8 cellular contexts compared by ENCODE assay signal in genomic region chr1:218459878-218460277, GRCh38.
DNase-seq lines count a peak whose midpoint lies in the region; ATAC-seq and TF ChIP-seq lines count a peak whose summit lies in the region.

No MANE protein-coding gene starts in this region.

- H2AK9ac ChIP-seq in IMR-90 (replicated peaks; ENCODE audit: low read depth, low read length, poor library complexity) = peak overlapping the region; percentile 70

- H2BK20ac ChIP-seq in IMR-90 (ENCODE audit: low read depth, low read length) = peak overlapping the region; percentile 90

- TF ChIP-seq RAD21 in IMR-90 (IDR thresholded peaks at IDR 0.05; ENCODE audit: low read length) = no peak
- no peak for TF ChIP-seq RAD21 in liver (IDR thresholded peaks at IDR 0.05)

- no TSS peak for BruUV-seq in IMR-90 (replicated peaks; lab: Mats Ljungman, UMichigan)
- BruUV-seq in mammary epithelial cell (replicated peaks; lab: Mats Ljungman, UMichigan) = no TSS peak

- intact Hi-C loops in IMR-90 (cut with micrococcal nuclease) = loop anchor here (5.0 kb wide), 1 partner anchor 88 kb away; no protein-coding TSS in a partner anchor
- intact Hi-C loops in mammary epithelial cell (cut with micrococcal nuclease) = no loop called here

- peak overlapping the region; percentile 74 for H3K27ac ChIP-seq in IMR-90 (ENCODE audit: insufficient read depth, low read length)
- H3K27ac ChIP-seq in mammary epithelial cell (ENCODE audit: insufficient read depth, low read depth, low read length) = peak overlapping the region; percentile 67
- H3K27ac ChIP-seq in liver (ENCODE audit: low read depth in 1 of 2, low read length in 2 of 2) = no peak overlapping the region

- H2BK120ac ChIP-seq in IMR-90 (ENCODE audit: low read depth, low read length) = peak overlapping the region; percentile 95

- H3K79me1 ChIP-seq in IMR-90 (ENCODE audit: low read depth in 1 of 2, low read length in 2 of 2) = no peaks in the 10 kb centered on the region

- H3K4me2 ChIP-seq in IMR-90 (ENCODE audit: low read depth, low read length) (peak overlapping the region; percentile 64), mammary epithelial cell (ENCODE audit: insufficient read depth, low read depth, low read length) (peak overlapping the region; percentile 51)

- in situ Hi-C loops in IMR-90 (cut with MboI; ENCODE audit: low sequenced_read_pairs) (no loop called here), mammary epithelial cell (cut with MboI; ENCODE audit: low sequenced_read_pairs in 2 of 2) (no loop called here), KBM-7 (cut with MboI; ENCODE audit: low pct_unique_long_range_greater_than_20kb, low sequenced_read_pairs) (no loop called here)

- dilution Hi-C loops in IMR-90 (cut with HindIII; ENCODE audit: low sequenced_read_pairs, unreplicated experiment) = no loop called here
- dilution Hi-C loops in mammary epithelial cell (cut with HindIII; ENCODE audit: low sequenced_read_pairs) = no loop called here

- no CpG with 5 or more reads among the region's 4 CpGs for WGBS in IMR-90 (ENCODE audit: extremely low coverage in 2 of 2, insufficient read length in 1 of 2), 2 experiments
- WGBS in mammary epithelial cell (ENCODE audit: low coverage, missing lambda C conversion rate) = 0% methylated on average over 4 of the region's 4 CpGs
- 41% methylated on average over 4 of the region's 4 CpGs for WGBS in liver

- no peaks in the 10 kb centered on the region for H3K79me2 ChIP-seq in mammary epithelial cell (ENCODE audit: insufficient read depth, low read length)

- peak overlapping the region; percentile 52; the same call in 1 of the 2 replicates for H3K23ac ChIP-seq in IMR-90 (ENCODE audit: low read depth, low read length)

- DNase-seq in GM04503 (ENCODE audit: low read depth) (peak; percentile 69), IMR-90 (peak; percentile 84), mammary epithelial cell (peak; percentile 84), KBM-7 (no peak), NCI-H748 (lab: John Stamatoyannopoulos, UW; ENCODE audit: unreplicated experiment) (no peak), NCI-H1436 (lab: John Stamatoyannopoulos, UW) (no peak)

- no peaks in the 10 kb centered on the region for H3K27me3 ChIP-seq in IMR-90 (ENCODE audit: control insufficient read depth, insufficient read depth, low read length)
- H3K27me3 ChIP-seq in mammary epithelial cell (ENCODE audit: insufficient read depth, low read length) = no peaks in the 10 kb centered on the region
- no peaks in the 10 kb centered on the region for H3K27me3 ChIP-seq in liver (ENCODE audit: control insufficient read depth in 4 of 4, insufficient read depth in 4 of 4, low read length in 3 of 4)

- CTCF ChIA-PET in IMR-90 (lab: Yijun Ruan, JAX) (interaction anchor here (0.8 kb wide), 1 partner anchor 14 kb away, joined by 3 read pairs; no protein-coding TSS in a partner anchor), mammary epithelial cell (lab: Charles Lee; ENCODE audit: low non-redundant PET) (no interaction called here)

- peak overlapping the region; percentile 73 for H4K91ac ChIP-seq in IMR-90 (ENCODE audit: insufficient read depth, low read depth, low read length)

- H3K9me1 ChIP-seq in IMR-90 (ENCODE audit: insufficient read depth, low read length) = peaks cover 14% of the 10 kb centered on the region; the same call in 1 of the 2 replicates

- H3K9me3 ChIP-seq in IMR-90 (ENCODE audit: control insufficient read depth, insufficient read depth, low read length) (no peaks in the 10 kb centered on the region), mammary epithelial cell (replicated peaks; ENCODE audit: insufficient read depth, low read length) (no peaks in the 10 kb centered on the region), liver (ENCODE audit: control insufficient read depth in 4 of 4, low read length in 3 of 4) (no peaks in the 10 kb centered on the region)

- peak overlapping the region; percentile 88 for H2AFZ ChIP-seq in IMR-90 (replicated peaks; ENCODE audit: low read length, poor library complexity)
- H2AFZ ChIP-seq in mammary epithelial cell (ENCODE audit: low read depth, low read length) = peak overlapping the region; percentile 78

- H3K18ac ChIP-seq in IMR-90 (ENCODE audit: low read depth, low read length) = peak overlapping the region; percentile 55

- peak overlapping the region; percentile 86; the same call in 1 of the 2 replicates for H3K14ac ChIP-seq in IMR-90 (replicated peaks; ENCODE audit: low read depth, low read length)

- H3K4me3 ChIP-seq in IMR-90 (ENCODE audit: insufficient read depth, low read depth, low read length) (no peak overlapping the region), mammary epithelial cell (replicated peaks in 1 of 3; ENCODE audit: insufficient read depth in 1 of 3, low read depth in 2 of 3, low read length in 3 of 3) (no peak overlapping the region), liver (ENCODE audit: low read depth in 1 of 3, low read length in 3 of 3) (no peak overlapping the region)

- H3K4me1 ChIP-seq in IMR-90 (ENCODE audit: control insufficient read depth, insufficient read depth, low read length) = peaks cover 20% of the 10 kb centered on the region
- H3K4me1 ChIP-seq in mammary epithelial cell (ENCODE audit: insufficient read depth, low read length) = peaks cover 25% of the 10 kb centered on the region
- no peaks in the 10 kb centered on the region for H3K4me1 ChIP-seq in liver (ENCODE audit: control insufficient read depth in 4 of 4, insufficient read depth in 4 of 4, low read length in 3 of 4)

- H4K8ac ChIP-seq in IMR-90 (ENCODE audit: low read depth in 2 of 2, low read length in 2 of 2) = peak overlapping the region; percentile 4 to 86; a peak in 2 of 4 replicates

- TF ChIP-seq CTCF in IMR-90 (conservative IDR thresholded peaks at IDR 0.05; ENCODE audit: low read depth, low read length) (no peak), mammary epithelial cell (conservative IDR thresholded peaks at IDR 0.05 in 1 of 2, IDR thresholded peaks at IDR 0.05 in 1 of 2; ENCODE audit: extremely low read depth in 1 of 2, insufficient read depth in 1 of 2, low read depth in 1 of 2, low read length in 2 of 2) (no peak), liver (IDR thresholded peaks at IDR 0.05; ENCODE audit: low read depth, low read length, missing input control) (no peak)

- no peak for TF ChIP-seq POLR2A in IMR-90 (IDR thresholded peaks at IDR 0.05; ENCODE audit: low read depth, low read length)

- H4K5ac ChIP-seq in IMR-90 (ENCODE audit: low read depth, low read length) = peak overlapping the region; percentile 28; the same call in 1 of the 2 replicates

- H2AK5ac ChIP-seq in IMR-90 (ENCODE audit: low read depth, low read length) = peak overlapping the region; percentile 87

- no peak overlapping the region for H3K56ac ChIP-seq in IMR-90 (ENCODE audit: extremely low read depth, insufficient read depth, low read length)

- H3K9ac ChIP-seq in IMR-90 (ENCODE audit: low read depth, low read length) (no peak overlapping the region), mammary epithelial cell (ENCODE audit: insufficient read depth, low read length) (no peak overlapping the region), liver (ENCODE audit: low read depth in 1 of 2, low read length in 2 of 2) (no peak overlapping the region)

- ATAC-seq in IMR-90 (ENCODE audit: low read depth) = peak; percentile 90
- no peak for ATAC-seq in HG03196 (IDR thresholded peaks at IDR 0.05; ENCODE audit: unreplicated experiment)

- H2BK5ac ChIP-seq in IMR-90 (ENCODE audit: low read depth, low read length, poor library complexity, severe bottlenecking) = peak overlapping the region; percentile 55

- peak overlapping the region; percentile 92 for H3K4ac ChIP-seq in IMR-90 (ENCODE audit: low read depth, low read length)

- no peaks in the 10 kb centered on the region for H3K36me3 ChIP-seq in IMR-90 (ENCODE audit: control insufficient read depth, insufficient read depth, low read length)
- H3K36me3 ChIP-seq in mammary epithelial cell (ENCODE audit: insufficient read depth, low read length) = no peaks in the 10 kb centered on the region
- no peaks in the 10 kb centered on the region for H3K36me3 ChIP-seq in liver (ENCODE audit: control insufficient read depth in 4 of 4, insufficient read depth in 3 of 4, low read depth in 1 of 4, low read length in 3 of 4)

- POLR2A ChIA-PET in IMR-90 (lab: Charles Lee; ENCODE audit: unreplicated experiment) = no interaction called here

- H4K20me1 ChIP-seq in IMR-90 (ENCODE audit: insufficient read depth, low read length) = no peaks in the 10 kb centered on the region
- no peaks in the 10 kb centered on the region for H4K20me1 ChIP-seq in mammary epithelial cell (ENCODE audit: insufficient read depth, low read length)

- H2BK15ac ChIP-seq in IMR-90 (ENCODE audit: low read depth, low read length) = peak overlapping the region; percentile 79; the same call in 2 of the 3 replicates

TF ChIP-seq in IMR-90, 13 proteins besides CTCF, POLR2A, EP300 and RAD21:
- TF ChIP-seq FOS (IDR thresholded peaks at IDR 0.05; ENCODE audit: low read depth, low read length) = peak; percentile 76; the same call in 1 of the 2 replicates
- TF ChIP-seq NFE2L2 (IDR thresholded peaks at IDR 0.05; ENCODE audit: low read depth, low read length) = no peak
- 0 out of 2 replicates have a peak, but pooled peaks have one; percentile 13 for TF ChIP-seq MAFK (IDR thresholded peaks at IDR 0.05; ENCODE audit: low read depth, low read length)

TF ChIP-seq in liver, 16 proteins besides CTCF, POLR2A, EP300 and RAD21:
- TF ChIP-seq JUND (IDR thresholded peaks at IDR 0.05) (peak; percentile 48 to 61), GABPA (IDR thresholded peaks at IDR 0.05 in 1 of 2, conservative IDR thresholded peaks at IDR 0.05 in 1 of 2) (no peak)

Comparison
In these comparisons a context has a peak if more than half of its experiments do, and no peak if none do; other contexts are left out.
1. DNase-seq: peak in GM04503 (single experiment), IMR-90 (single experiment) and mammary epithelial cell (single experiment); none in KBM-7 (single experiment), NCI-H748 (single experiment) and NCI-H1436 (single experiment).
2. H3K27ac ChIP-seq: peak in IMR-90 (single experiment) and mammary epithelial cell (single experiment); none in liver (0 of 2).